ENCODE assay signal across 1 cellular context in genomic region chr7:26261866-26262265, GRCh38. TPM values are rescaled to one million over a fixed set of nuclear protein-coding genes. Genes with fewer than 3 reads are reported as not detected.
"Had no signal": no experiment of that assay in that cellular context is flagged by ENCODE, and none has a peak within 500 bp of the region (broad histone marks: within the 10 kb centered on the region; RNA-seq: fewer than 3 reads in every experiment).

No MANE protein-coding gene starts in this region.

RNA-seq across cellular contexts. Expression of gene SNX10, which starts 29.8 kb away (rescaled TPM):
- total RNA-seq: HFFc6 had no signal
